In the genomic region with DNA sequence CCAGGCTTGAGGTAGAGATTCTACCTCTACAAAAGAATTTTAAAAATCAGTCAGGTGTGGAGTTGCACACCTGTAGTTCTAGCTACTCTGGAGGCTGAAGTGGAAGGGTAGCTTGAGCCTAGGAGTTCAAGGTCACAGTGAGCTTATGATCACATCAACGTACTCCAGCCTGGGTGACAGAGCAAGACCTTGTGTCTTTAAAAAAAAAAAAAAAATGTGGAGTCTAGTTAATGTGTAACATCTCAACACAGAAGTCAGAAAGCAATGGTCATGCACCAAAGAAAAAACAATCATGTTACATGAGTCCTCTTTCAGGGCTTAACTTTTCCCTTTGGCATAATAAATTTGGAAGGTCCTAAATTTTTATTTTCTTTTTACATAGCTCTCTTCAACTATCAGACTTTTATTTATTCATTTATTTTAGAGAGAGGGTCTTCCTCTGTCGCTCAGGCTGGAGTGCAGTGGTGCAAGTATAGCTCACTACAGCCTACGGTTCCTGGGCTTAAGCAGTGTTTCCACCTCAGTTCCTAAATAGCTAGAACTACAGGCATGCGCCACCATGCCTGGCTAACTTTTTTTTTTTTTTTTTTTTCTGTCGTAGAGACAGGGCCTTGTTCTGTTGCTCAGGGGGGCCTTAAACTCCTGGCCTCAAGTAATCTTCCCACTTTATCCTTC, we compare ENCODE assay signal across 20 cellular contexts. TPM values are rescaled to one million over a fixed set of nuclear protein-coding genes. Genes with fewer than 3 reads are reported as not detected.
DNase-seq lines count a peak whose midpoint lies in the region; ATAC-seq, FAIRE-seq and TF ChIP-seq lines count a peak whose summit lies in the region.
"Had no signal": no experiment of that assay in that cellular context is flagged by ENCODE, and none has a peak within 500 bp of the region (broad histone marks: within the 10 kb centered on the region; RNA-seq: fewer than 3 reads in every experiment).

No MANE protein-coding gene starts in this region.

- RAD21 ChIA-PET in GM12878 (lab: Charles Lee; ENCODE audit: unreplicated experiment): no interaction called here

- H3K4me1 ChIP-seq in GM12878 (ENCODE audit: control insufficient read depth, insufficient read depth, low read length) (no peaks in the 10 kb centered on the region), pancreas (peaks cover 6 to 29% (median 24%) of the 10 kb centered on the region in 3 donors), spleen (no peaks in the 10 kb centered on the region), neural progenitor cell (no peaks in the 10 kb centered on the region)
- H3K4me1 ChIP-seq: A549, Peyer's patch had no signal

- intact Hi-C loops in GM12878 (cut with micrococcal nuclease; ENCODE audit: unreplicated experiment) (no loop called here), pancreas (cut with DNase I) (no loop called here), spleen (cut with DNase I; ENCODE audit: low total_unique reads) (no loop called here)

- no peak overlapping the region for H3K4me3 Mint-ChIP-seq in neural progenitor cell
- H3K4me3 Mint-ChIP-seq: CD14-positive monocyte, H9 had no signal

- TF ChIP-seq RAD21 in GM12878 (IDR thresholded peaks at IDR 0.05; ENCODE audit: insufficient read depth, low read depth, low read length): no peak

- TF ChIP-seq CTCF in GM12878 (IDR thresholded peaks at IDR 0.05 in 2 of 3, conservative IDR thresholded peaks at IDR 0.05 in 1 of 3; ENCODE audit: control insufficient read depth in 2 of 3, extremely low read depth in 1 of 3, insufficient read depth in 1 of 3, low read depth in 3 of 3, low read length in 3 of 3) (no peak), pancreas (IDR thresholded peaks at IDR 0.05) (no peak), spleen (IDR thresholded peaks at IDR 0.05 in 8 of 11, conservative IDR thresholded peaks at IDR 0.05 in 3 of 11) (no peak), neural progenitor cell (IDR thresholded peaks at IDR 0.05) (no peak)

- peaks cover 11% of the 10 kb centered on the region for H3K9me3 Mint-ChIP-seq in neural progenitor cell

- TF ChIP-seq POLR2A in GM12878 (IDR thresholded peaks at IDR 0.05; ENCODE audit: low read depth, low read length) (no peak), spleen (IDR thresholded peaks at IDR 0.05) (no peak)

- H3K9ac ChIP-seq in GM12878 (ENCODE audit: control insufficient read depth, insufficient read depth, low read length): no peak overlapping the region
- H3K9ac ChIP-seq in neural progenitor cell: no peak overlapping the region

- H3K4me2 ChIP-seq in GM12878 (ENCODE audit: control insufficient read depth, insufficient read depth) (no peak overlapping the region), neural progenitor cell (no peak overlapping the region)
- H3K4me2 ChIP-seq: A549 had no signal

- H3K4me3 ChIP-seq in GM12878: no peak overlapping the region
- H3K4me3 ChIP-seq in pancreas: no peak overlapping the region
- H3K4me3 ChIP-seq in spleen: no peak overlapping the region
- no peak overlapping the region for H3K4me3 ChIP-seq in neural progenitor cell
- H3K4me3 ChIP-seq: A549, MG63, Peyer's patch had no signal

- no peaks in the 10 kb centered on the region for H3F3A ChIP-seq in neural progenitor cell (ENCODE audit: low read depth)

- BruUV-seq in GM12878 (replicated peaks; lab: Mats Ljungman, UMichigan): no TSS peak

- FAIRE-seq in GM12878 (lab: Jason Lieb, UNC) (no peak), pancreas (lab: Jason Lieb, UNC) (no peak)
- FAIRE-seq: A549, D721Med had no signal

- H3K27me3 Mint-ChIP-seq in neural progenitor cell (ENCODE audit: insufficient read depth, low read depth): no peaks in the 10 kb centered on the region

- H3K27ac ChIP-seq in GM12878 (ENCODE audit: control insufficient read depth, insufficient read depth) (no peak overlapping the region), pancreas (peak overlapping the region; percentile 10 to 77 (median 61)), spleen (no peak overlapping the region), neural progenitor cell (no peak overlapping the region)
- H3K27ac ChIP-seq: A549, Peyer's patch had no signal

- H3K4me1 Mint-ChIP-seq in neural progenitor cell: no peaks in the 10 kb centered on the region
- H3K4me1 Mint-ChIP-seq: CD14-positive monocyte, H9 had no signal

- H2AFZ ChIP-seq in GM12878 (ENCODE audit: control insufficient read depth, low read depth, low read length) (no peak overlapping the region), neural progenitor cell (replicated peaks) (no peak overlapping the region)

- ATAC-seq in GM12878 (no peak), pancreas (peak; percentile 89 to 94 (median 90)), GM21825 (IDR thresholded peaks at IDR 0.05; ENCODE audit: unreplicated experiment) (no peak)
- ATAC-seq: A549 had no signal

- POLR2A ChIA-PET in GM12878 (lab: Charles Lee): interaction anchor here (0.5 kb wide), 1 partner anchor 26 kb away, joined by 3 read pairs; no protein-coding TSS in a partner anchor

- H3K27me3 ChIP-seq in GM12878 (replicated peaks in 1 of 2; ENCODE audit: control insufficient read depth in 2 of 2, insufficient read depth in 2 of 2, low read length in 1 of 2): no peaks in the 10 kb centered on the region
- H3K27me3 ChIP-seq in pancreas: no peaks in the 10 kb centered on the region
- H3K27me3 ChIP-seq in spleen (replicated peaks in 1 of 7): no peaks in the 10 kb centered on the region
- H3K27me3 ChIP-seq in neural progenitor cell: no peaks in the 10 kb centered on the region
- H3K27me3 ChIP-seq: MG63, Peyer's patch had no signal

- in situ Hi-C loops in GM12878 (cut with MboI): no loop called here

- H3K9me3 ChIP-seq in GM12878 (replicated peaks; ENCODE audit: control insufficient read depth, insufficient read depth, low read length): peaks cover 7% of the 10 kb centered on the region; the same call in 2 of the 3 replicates
- no peaks in the 10 kb centered on the region for H3K9me3 ChIP-seq in pancreas
- peaks cover 0 to 25% (median 21%) of the 10 kb centered on the region in 8 donors for H3K9me3 ChIP-seq in spleen
- no peaks in the 10 kb centered on the region for H3K9me3 ChIP-seq in neural progenitor cell (ENCODE audit: low read depth)

- peaks cover 32% of the 10 kb centered on the region for H3K36me3 Mint-ChIP-seq in neural progenitor cell

- no peak overlapping the region for H3K27ac Mint-ChIP-seq in neural progenitor cell
- H3K27ac Mint-ChIP-seq: H9 had no signal

- H3K36me3 ChIP-seq in GM12878 (ENCODE audit: control insufficient read depth in 2 of 2, insufficient read depth in 2 of 2, low read length in 1 of 2): peaks cover 0 to 15% of the 10 kb centered on the region in 2 experiments; a peak in 3 of 4 replicates
- H3K36me3 ChIP-seq in pancreas: peaks cover 0 to 4% (median 0%) of the 10 kb centered on the region in 3 donors
- peaks cover 8 to 100% (median 65%) of the 10 kb centered on the region in 6 donors for H3K36me3 ChIP-seq in spleen
- peaks cover 14% of the 10 kb centered on the region for H3K36me3 ChIP-seq in neural progenitor cell

- WGBS in GM12878 (ENCODE audit: insufficient coverage, insufficient replicate concordance, low lambda C conversion rate, missing lambda C conversion rate): 97% methylated on average over 4 of the region's 5 CpGs
- WGBS in pancreas, 2 donors: 26 to 31% methylated on average over 5 of the region's 5 CpGs
- 78 to 95% (median 92%) methylated on average over 5 of the region's 5 CpGs for WGBS in spleen, 5 donors

- CTCF ChIA-PET in GM12878 (lab: Yijun Ruan, JAX): interaction anchor here (1.6 kb wide), 1 partner anchor 22 kb away, joined by 6 read pairs; no protein-coding TSS in a partner anchor

- TF ChIP-seq EP300 in GM12878 (IDR thresholded peaks at IDR 0.05; ENCODE audit: borderline replicate concordance in 1 of 2, control insufficient read depth in 1 of 2, low read depth in 2 of 2, low read length in 2 of 2): no peak

- SMC1A ChIA-PET in GM12878 (lab: Charles Lee; ENCODE audit: uncharacterized antibody, unreplicated experiment): interaction anchor here (3.2 kb wide), 1 partner anchor 29 kb away, joined by 11 read pairs; no protein-coding TSS in a partner anchor

- H3K79me2 ChIP-seq in GM12878 (ENCODE audit: control insufficient read depth, insufficient read depth, low read length) (no peaks in the 10 kb centered on the region), neural progenitor cell (ENCODE audit: low read depth) (no peaks in the 10 kb centered on the region)

- no peaks in the 10 kb centered on the region for H4K20me1 ChIP-seq in GM12878 (ENCODE audit: control insufficient read depth, insufficient read depth)
- no peaks in the 10 kb centered on the region for H4K20me1 ChIP-seq in neural progenitor cell (ENCODE audit: low read depth)

- DNase-seq in DMS53 treated with DMSO at 0.1 percent for 48 hours (lab: John Stamatoyannopoulos, UW; ENCODE audit: unreplicated experiment) (peak; percentile 42), GM12878 (ENCODE audit: low read depth, low spot score) (no peak), kidney tubule cell (ENCODE audit: low spot score) (peak; percentile 65), pancreas (no peak), spleen (no peak), NCI-H446 (lab: John Stamatoyannopoulos, UW) (no peak), neural progenitor cell (ENCODE audit: low spot score) (no peak)
- DNase-seq: H9, MG63, NCI-H1092 treated with DMSO at 0.1 percent for 48 hours, NCI-H1694, NCI-H2107, NCI-H345, NCI-H774, Peyer's patch, SHP77 had no signal

RNA-seq across cellular contexts. Expression of a gene that starts 22.3 kb away (rescaled TPM):
- total RNA-seq in GM12878 (2013; cell fraction: nucleolus; rRNA removed): 37.4 and 39.0 TPM in 2 replicates
- total RNA-seq in GM12878 (2014; rRNA removed) (5.7 and 6.6 TPM in 2 replicates), GM12878 (2014; rRNA removed; fragmentation: Illumina TruSeq; extraction: Trizol) (8.3 and 9.5 TPM in 2 replicates), GM12878 (2021) (5.7 and 6.6 TPM in 2 replicates), pancreas (1 to 10 TPM; 5.1 to 8.9 (median 6.6) TPM), spleen (10 to 100 TPM; 18.7 to 26.7 (median 21.9) TPM), neural progenitor cell (ENCODE audit: low replicate concordance) (7.1 and 9.5 TPM in 2 replicates)
- 2.7 TPM for polyA plus RNA-seq in GM12878 (2011; ENCODE audit: low read depth)
- polyA plus RNA-seq in GM12878 (2011; rRNA removed) (8.9 and 16.8 TPM in 2 replicates), GM12878 (2014; fragmentation: Illumina TruSeq; extraction: Trizol) (8.2 and 8.7 TPM in 2 replicates), GM12878 (2014; fragmentation: Nextera tagmentation; extraction: Ambion mirVana) (1 to 10 TPM; 1.2 to 1.4 TPM), GM12878 (2014; rRNA removed) (3.1 and 4.5 TPM in 2 replicates), GM12878 (2016; fragmentation: Nextera tagmentation; extraction: Ambion mirVana) (10 to 100 TPM in 1 of 2 experiments, 1 to 10 TPM in 1; 8.4 to 10.0 TPM), pancreas (1 to 10 TPM; 3.1 to 5.1 TPM), spleen (1 to 10 TPM; 5.4 to 6.4 (median 6.1) TPM)
- polyA plus RNA-seq in GM12878 (2011; cell fraction: cytosol; rRNA removed): 2.6 and 3.3 TPM in 2 replicates
- 7.7 and 8.5 TPM in 2 replicates for polyA plus RNA-seq in GM12878 (2011; cell fraction: nucleus; rRNA removed)
- polyA plus RNA-seq in GM12878 (2012): 5.1 and 7.3 TPM in 2 replicates
- polyA minus RNA-seq in GM12878 (2011; rRNA and poly(A)+ RNA removed): 5.4 and 7.6 TPM in 2 replicates
- 2.5 and 4.4 TPM in 2 replicates for polyA minus RNA-seq in GM12878 (2011; cell fraction: cytosol; rRNA and poly(A)+ RNA removed)
- 9.9 and 13.2 TPM in 2 replicates for polyA minus RNA-seq in GM12878 (2011; cell fraction: nucleus; rRNA and poly(A)+ RNA removed)

RNA-seq across cellular contexts. Expression of a gene that starts 22.5 kb away (rescaled TPM):
- total RNA-seq in GM12878 (2013; cell fraction: nucleolus; rRNA removed): 3.0 and 3.2 TPM in 2 replicates
- total RNA-seq in GM12878 (2014; rRNA removed): 1.2 and 1.9 TPM in 2 replicates
- total RNA-seq in GM12878 (2014; rRNA removed; fragmentation: Illumina TruSeq; extraction: Trizol): 1.9 and 2.1 TPM in 2 replicates
- 2.2 and 3.0 TPM in 2 replicates for total RNA-seq in GM12878 (2021)
- 2.6 TPM for polyA plus RNA-seq in GM12878 (2011; ENCODE audit: low read depth)
- 2.9 and 5.0 TPM in 2 replicates for polyA plus RNA-seq in GM12878 (2011; rRNA removed)
- 1.4 and 1.9 TPM in 2 replicates for polyA plus RNA-seq in GM12878 (2011; cell fraction: cytosol; rRNA removed)
- 1.0 and 1.5 TPM in 2 replicates for polyA plus RNA-seq in GM12878 (2011; cell fraction: nucleus; rRNA removed)
- 2.8 and 3.0 TPM in 2 replicates for polyA plus RNA-seq in GM12878 (2012)
- polyA plus RNA-seq in GM12878 (2014; fragmentation: Illumina TruSeq; extraction: Trizol): 1.9 and 2.0 TPM in 2 replicates
- polyA plus RNA-seq in GM12878 (2014; fragmentation: Nextera tagmentation; extraction: Ambion mirVana): 1 to 10 TPM in 1 of 2 experiments, under 1 TPM in 1; 0.88 to 1.6 TPM
- polyA plus RNA-seq in GM12878 (2014; rRNA removed): 1.0 and 1.4 TPM in 2 replicates
- polyA plus RNA-seq in GM12878 (2016; fragmentation: Nextera tagmentation; extraction: Ambion mirVana): 1 to 10 TPM; 1.6 to 1.8 TPM
- 2.8 and 3.0 TPM in 2 replicates for polyA minus RNA-seq in GM12878 (2011; rRNA and poly(A)+ RNA removed)
- 1.0 and 1.9 TPM in 2 replicates for polyA minus RNA-seq in GM12878 (2011; cell fraction: cytosol; rRNA and poly(A)+ RNA removed)
- 1.1 and 1.2 TPM in 2 replicates for polyA minus RNA-seq in GM12878 (2011; cell fraction: nucleus; rRNA and poly(A)+ RNA removed)
- 1 to 10 TPM; 4.1 to 8.4 (median 5.0) TPM for total RNA-seq in pancreas
- 1 to 10 TPM; 2.7 to 7.2 TPM for polyA plus RNA-seq in pancreas
- total RNA-seq in spleen: 1 to 10 TPM; 5.0 to 7.5 (median 6.2) TPM
- 1 to 10 TPM; 1.6 to 3.2 (median 2.0) TPM for polyA plus RNA-seq in spleen
- 15.1 and 18.1 TPM in 2 replicates for total RNA-seq in neural progenitor cell (ENCODE audit: low replicate concordance)

RNA-seq across cellular contexts. Expression of a gene that starts 29.4 kb away (rescaled TPM):
- total RNA-seq in GM12878 (2013; cell fraction: nucleolus; rRNA removed): 69.4 and 73.9 TPM in 2 replicates
- 17.8 and 24.5 TPM in 2 replicates for total RNA-seq in GM12878 (2014; rRNA removed)
- total RNA-seq in GM12878 (2014; rRNA removed; fragmentation: Illumina TruSeq; extraction: Trizol): 35.0 and 36.3 TPM in 2 replicates
- total RNA-seq in GM12878 (2021): 33.9 and 35.6 TPM in 2 replicates
- polyA plus RNA-seq in GM12878 (2011; ENCODE audit: low read depth): 61.1 TPM
- polyA plus RNA-seq in GM12878 (2011; rRNA removed): 77.3 and 89.2 TPM in 2 replicates
- polyA plus RNA-seq in GM12878 (2011; cell fraction: cytosol; rRNA removed): 30.5 and 35.1 TPM in 2 replicates
- polyA plus RNA-seq in GM12878 (2011; cell fraction: nucleus; rRNA removed): 74.2 and 92.7 TPM in 2 replicates
- 49.4 and 62.6 TPM in 2 replicates for polyA plus RNA-seq in GM12878 (2012)
- polyA plus RNA-seq in GM12878 (2014; fragmentation: Illumina TruSeq; extraction: Trizol): 50.1 and 64.6 TPM in 2 replicates
- 10 to 100 TPM; 16.9 to 23.0 TPM for polyA plus RNA-seq in GM12878 (2014; fragmentation: Nextera tagmentation; extraction: Ambion mirVana)
- polyA plus RNA-seq in GM12878 (2014; rRNA removed): 39.7 and 40.9 TPM in 2 replicates
- polyA plus RNA-seq in GM12878 (2016; fragmentation: Nextera tagmentation; extraction: Ambion mirVana): 10 to 100 TPM; 24.2 to 31.6 TPM
- 25.4 and 33.2 TPM in 2 replicates for polyA minus RNA-seq in GM12878 (2011; rRNA and poly(A)+ RNA removed)
- polyA minus RNA-seq in GM12878 (2011; cell fraction: cytosol; rRNA and poly(A)+ RNA removed): 12.0 and 12.8 TPM in 2 replicates
- polyA minus RNA-seq in GM12878 (2011; cell fraction: nucleus; rRNA and poly(A)+ RNA removed): 18.4 and 27.5 TPM in 2 replicates
- total RNA-seq in pancreas: 10 to 100 TPM; 14.5 to 28.2 (median 19.5) TPM
- 10 to 100 TPM; 53.3 to 58.5 TPM for polyA plus RNA-seq in pancreas
- total RNA-seq in spleen: 10 to 100 TPM; 50.5 to 78.6 (median 67.0) TPM
- polyA plus RNA-seq in spleen: 100 to 1,000 TPM in 1 of 3 donors, 10 to 100 TPM in 2; 85.9 to 117 (median 85.9) TPM
- 4.9 and 6.6 TPM in 2 replicates for total RNA-seq in neural progenitor cell (ENCODE audit: low replicate concordance)

Comparison
In these comparisons a context has a peak if more than half of its experiments do, and no peak if none do; other contexts are left out.
1. DNase-seq: peak in DMS53 treated with DMSO at 0.1 percent for 48 hours (single experiment) and kidney tubule cell (single experiment); none in GM12878 (single experiment), pancreas (0 of 6), spleen (single experiment), NCI-H446 (0 of 2) and neural progenitor cell (single experiment).
2. ATAC-seq: peak in pancreas (4 of 4); none in GM12878 (single experiment) and GM21825 (single experiment).
3. H3K27ac ChIP-seq: peak in pancreas (4 of 4); none in GM12878 (single experiment), spleen (0 of 8) and neural progenitor cell (single experiment).